In the genomic region with DNA sequence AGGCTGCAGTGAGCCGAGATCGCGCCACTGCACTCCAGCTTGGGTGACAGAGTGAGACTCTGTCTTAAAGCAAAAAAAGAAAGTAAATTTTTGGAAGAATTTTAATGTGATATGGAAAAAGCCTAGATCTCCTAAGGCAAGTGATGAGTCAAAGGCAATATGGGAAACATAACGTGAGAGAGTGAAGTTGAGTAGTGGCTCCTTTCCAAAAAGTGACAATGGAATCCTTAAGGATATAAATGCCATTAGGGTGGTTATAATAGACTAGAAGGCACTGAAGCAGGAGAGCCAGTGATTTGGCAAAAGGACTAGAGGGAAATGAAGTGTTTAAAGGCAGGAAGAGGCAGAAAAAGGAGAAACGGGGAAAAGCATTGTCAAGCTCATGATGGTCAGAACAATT, we compare ENCODE assay signal across 19 cellular contexts. TPM values are rescaled to one million over a fixed set of nuclear protein-coding genes. Genes with fewer than 3 reads are reported as not detected.
DNase-seq lines count a peak whose midpoint lies in the region; ATAC-seq, FAIRE-seq and TF ChIP-seq lines count a peak whose summit lies in the region.
"Had no signal": no experiment of that assay in that cellular context is flagged by ENCODE, and none has a peak within 500 bp of the region (broad histone marks: within the 10 kb centered on the region; RNA-seq: fewer than 3 reads in every experiment).

No MANE protein-coding gene starts in this region.

- no peaks in the 10 kb centered on the region for H3K9me1 ChIP-seq in endothelial cell of umbilical vein (replicated peaks; ENCODE audit: control insufficient read depth, extremely low read depth, insufficient read depth, low read length)

- no peak overlapping the region for H2AFZ ChIP-seq in endothelial cell of umbilical vein (ENCODE audit: low read depth, low read length)

- WGBS in transverse colon (ENCODE audit: low coverage in 1 of 2), 2 donors: 52 to 81% methylated on average over 2 to 5 of the region's 5 CpGs

- in situ Hi-C loops in transverse colon (cut with MboI; ENCODE audit: low pct_ligation_motif_present in 1 of 4, low pct_unique_long_range_greater_than_20kb in 1 of 4, low sequenced_read_pairs in 3 of 4): no loop called here

- FAIRE-seq in RCC 7860 (lab: Jason Lieb, UNC): peak; percentile 87
- no peak for FAIRE-seq in endothelial cell of umbilical vein (lab: Jason Lieb, UNC)
- FAIRE-seq: GM12878, GM18507 had no signal

- no peak for ATAC-seq in HG03439 (IDR thresholded peaks at IDR 0.05; ENCODE audit: unreplicated experiment)
- ATAC-seq: GM12878, HCT116 had no signal

- no peak overlapping the region for H3K9ac ChIP-seq in endothelial cell of umbilical vein (replicated peaks; ENCODE audit: extremely low read depth, insufficient read depth, low read length)

- peak; percentile 68 for DNase-seq in EL
- peak; percentile 64 for DNase-seq in RCC 7860 (ENCODE audit: low spot score)
- peak; percentile 74 for DNase-seq in endothelial cell of umbilical vein (ENCODE audit: low read depth, low spot score)
- no peak for DNase-seq in activated CD4-positive, CD25-positive, alpha-beta regulatory T cell treated with anti-CD3 and anti-CD28 coated beads, Interleukin-2, amount 50 U/mL, for 72 hours
- no peak for DNase-seq in transverse colon
- DNase-seq in NCI-H2171 (lab: John Stamatoyannopoulos, UW): no peak
- DNase-seq: CD4-positive, CD25-positive, alpha-beta regulatory T cell; DMS53; Karpas-422; NCI-H1105; NCI-H1694; NCI-H345; NCI-H526 treated with DMSO at 0.1 percent for 48 hours; RPMI8226 had no signal

- H3K79me2 ChIP-seq in endothelial cell of umbilical vein (ENCODE audit: control insufficient read depth, insufficient read depth, low read length): no peaks in the 10 kb centered on the region

- H3K9me3 Mint-ChIP-seq in nephron: peaks cover 5% of the 10 kb centered on the region

- intact Hi-C loops in endothelial cell of umbilical vein (cut with micrococcal nuclease) (loop anchor here (1.0 kb wide), 1 partner anchor 26 kb away; a partner anchor contains a TSS), transverse colon (cut with DNase I; ENCODE audit: low total_unique reads) (no loop called here)

- H3K4me3 ChIP-seq in endothelial cell of umbilical vein (replicated peaks in 1 of 3; ENCODE audit: insufficient read depth in 1 of 3, low read depth in 1 of 3, low read length in 3 of 3) (no peak overlapping the region), transverse colon (no peak overlapping the region)
- H3K4me3 ChIP-seq: GM12878 had no signal

- CTCF ChIA-PET in endothelial cell of umbilical vein (lab: Charles Lee): interaction anchor here (1.2 to 1.4 kb wide), 2 partner anchors 12 to 29 kb away, joined by 3 read pairs; no protein-coding TSS in a partner anchor

- H3K9me3 ChIP-seq in endothelial cell of umbilical vein (replicated peaks; ENCODE audit: control insufficient read depth, insufficient read depth, low read length): no peaks in the 10 kb centered on the region
- no peaks in the 10 kb centered on the region for H3K9me3 ChIP-seq in transverse colon

- H3K27me3 Mint-ChIP-seq in nephron (ENCODE audit: low read depth): no peaks in the 10 kb centered on the region
- H3K27me3 Mint-ChIP-seq: CD4-positive, CD25-positive, alpha-beta regulatory T cell had no signal

- H3K27ac Mint-ChIP-seq in nephron: peak overlapping the region; percentile 2 to 83 (median 34)
- H3K27ac Mint-ChIP-seq: CD4-positive, CD25-positive, alpha-beta regulatory T cell had no signal

- POLR2A ChIA-PET in endothelial cell of umbilical vein (lab: Charles Lee): interaction anchor here (0.7 kb wide), 1 partner anchor 966 kb away, joined by 3 read pairs; no protein-coding TSS in a partner anchor

- peaks cover 30% of the 10 kb centered on the region for H3K36me3 Mint-ChIP-seq in nephron (ENCODE audit: low read depth)
- H3K36me3 Mint-ChIP-seq: CD4-positive, CD25-positive, alpha-beta regulatory T cell had no signal

- H3K36me3 ChIP-seq in endothelial cell of umbilical vein (ENCODE audit: control insufficient read depth in 2 of 2, extremely low read depth in 1 of 2, insufficient read depth in 2 of 2, low read length in 2 of 2) (no peaks in the 10 kb centered on the region), transverse colon (no peaks in the 10 kb centered on the region)

- H3K4me3 Mint-ChIP-seq in nephron: no peak overlapping the region
- H3K4me3 Mint-ChIP-seq: CD4-positive, CD25-positive, alpha-beta regulatory T cell had no signal

- BruUV-seq in endothelial cell of umbilical vein (replicated peaks; lab: Mats Ljungman, UMichigan): no TSS peak

- TF ChIP-seq CTCF in endothelial cell of umbilical vein (IDR thresholded peaks at IDR 0.05; ENCODE audit: extremely low read depth in 1 of 2, insufficient read depth in 1 of 2, low read depth in 1 of 2, low read length in 2 of 2) (no peak), nephron (IDR thresholded peaks at IDR 0.05; ENCODE audit: unreplicated experiment in 3 of 3) (no peak), transverse colon (IDR thresholded peaks at IDR 0.05) (no peak)

- H3K27ac ChIP-seq in endothelial cell of umbilical vein (ENCODE audit: insufficient read depth, low read depth, low read length) (no peak overlapping the region), transverse colon (no peak overlapping the region)

- no peak for TF ChIP-seq EP300 in transverse colon (IDR thresholded peaks at IDR 0.05; ENCODE audit: low read depth)

- H3K4me2 ChIP-seq in endothelial cell of umbilical vein (ENCODE audit: insufficient read depth, low read length): no peak overlapping the region

- H3K27me3 ChIP-seq in endothelial cell of umbilical vein (ENCODE audit: control insufficient read depth in 2 of 2, insufficient read depth in 2 of 2, low read length in 2 of 2) (no peaks in the 10 kb centered on the region), transverse colon (no peaks in the 10 kb centered on the region)

- H3K4me1 Mint-ChIP-seq in nephron: peaks cover 82% of the 10 kb centered on the region
- H3K4me1 Mint-ChIP-seq: CD4-positive, CD25-positive, alpha-beta regulatory T cell had no signal

- no peak for TF ChIP-seq POLR2A in endothelial cell of umbilical vein (IDR thresholded peaks at IDR 0.05; ENCODE audit: low read depth, low read length)
- TF ChIP-seq POLR2A in transverse colon (IDR thresholded peaks at IDR 0.05): no peak

- dilution Hi-C loops in endothelial cell of umbilical vein (cut with MboI; ENCODE audit: extremely low pct_ligation_motif_present, low sequenced_read_pairs): no loop called here

- H4K20me1 ChIP-seq in endothelial cell of umbilical vein (replicated peaks; ENCODE audit: control insufficient read depth, extremely low read depth, insufficient read depth, low read length): no peaks in the 10 kb centered on the region

- H3K4me1 ChIP-seq in endothelial cell of umbilical vein (ENCODE audit: control insufficient read depth, extremely low read depth, insufficient read depth, low read length) (peaks cover 8% of the 10 kb centered on the region), transverse colon (peaks cover 0 to 9% (median 2%) of the 10 kb centered on the region in 4 donors)

TF ChIP-seq in endothelial cell of umbilical vein, 7 proteins besides CTCF, POLR2A, EP300 and RAD21:
- no peak for TF ChIP-seq EZH2 (IDR thresholded peaks at IDR 0.05; ENCODE audit: borderline replicate concordance, low read depth, low read length, severe bottlenecking)
- TF ChIP-seq JUN (IDR thresholded peaks at IDR 0.05; ENCODE audit: borderline replicate concordance, insufficient read depth, insufficient read length, low read depth): no peak
- no peak for TF ChIP-seq POLR2AphosphoS5 (IDR thresholded peaks at IDR 0.05; ENCODE audit: insufficient read depth, low read depth, low read length)
- TF ChIP-seq, protein P1, sequence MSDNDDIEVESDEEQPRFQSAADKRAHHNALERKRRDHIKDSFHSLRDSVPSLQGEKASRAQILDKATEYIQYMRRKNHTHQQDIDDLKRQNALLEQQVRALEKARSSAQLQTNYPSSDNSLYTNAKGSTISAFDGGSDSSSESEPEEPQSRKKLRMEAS (IDR thresholded peaks at IDR 0.05; ENCODE audit: insufficient read depth, insufficient read length): no peak
- TF ChIP-seq MYC (IDR thresholded peaks at IDR 0.05; ENCODE audit: low read depth, low read length): no peak
- no peak for TF ChIP-seq FOS (IDR thresholded peaks at IDR 0.05; ENCODE audit: borderline replicate concordance, insufficient read depth, low read length)
- no peak for TF ChIP-seq GATA2 (IDR thresholded peaks at IDR 0.05; ENCODE audit: insufficient read depth, insufficient read length, low read depth, low read length)

RNA-seq across cellular contexts. Expression of a gene that starts 25.6 kb away (rescaled TPM):
- total RNA-seq in endothelial cell of umbilical vein (21.0 and 23.4 TPM in 2 replicates), transverse colon (10 to 100 TPM in 1 of 4 donors, 1 to 10 TPM in 3; 1.1 to 26.3 (median 2.6) TPM)
- polyA plus RNA-seq in endothelial cell of umbilical vein: 3.3 and 3.8 TPM in 2 replicates
- polyA plus RNA-seq in endothelial cell of umbilical vein (2011; cell fraction: cytosol; rRNA removed): 4.3 and 4.8 TPM in 2 replicates
- 12.8 and 13.2 TPM in 2 replicates for polyA plus RNA-seq in endothelial cell of umbilical vein (2011; cell fraction: nucleus; rRNA removed)
- 5.2 and 6.0 TPM in 2 replicates for polyA plus RNA-seq in endothelial cell of umbilical vein (2012)
- polyA minus RNA-seq in endothelial cell of umbilical vein: 19.6 and 20.8 TPM in 2 replicates
- polyA minus RNA-seq in endothelial cell of umbilical vein (2011; cell fraction: cytosol; rRNA and poly(A)+ RNA removed): 0.82 TPM
- polyA minus RNA-seq in endothelial cell of umbilical vein (2011; cell fraction: nucleus; rRNA and poly(A)+ RNA removed): 29.8 and 33.6 TPM in 2 replicates
- total RNA-seq: CD4-positive, CD25-positive, alpha-beta regulatory T cell; GM12878 had no signal
- polyA plus RNA-seq: CD4-positive, CD25-positive, alpha-beta regulatory T cell; GM12878 had no signal

Comparison
In these comparisons a context has a peak if more than half of its experiments do, and no peak if none do; other contexts are left out.
1. DNase-seq: peak in EL (single experiment), RCC 7860 (single experiment) and endothelial cell of umbilical vein (single experiment); none in activated CD4-positive, CD25-positive, alpha-beta regulatory T cell treated with anti-CD3 and anti-CD28 coated beads, Interleukin-2, amount 50 U/mL, for 72 hours (single experiment), transverse colon (single experiment) and NCI-H2171 (single experiment).